Comparison of ENCODE assay signal across 10 cellular contexts in genomic region chr12:132071001-132071810, GRCh38.
DNase-seq lines count a peak whose midpoint lies in the region; ATAC-seq and TF ChIP-seq lines count a peak whose summit lies in the region.
"Had no signal": no experiment of that assay in that cellular context is flagged by ENCODE, and none has a peak within 500 bp of the region (broad histone marks: within the 10 kb centered on the region; RNA-seq: fewer than 3 reads in every experiment).

No MANE protein-coding gene starts in this region.

- H3K36me3 Mint-ChIP-seq in CD8-positive, alpha-beta memory T cell: peaks cover 0 to 86% (median 25%) of the 10 kb centered on the region in 3 donors

- peak; percentile 73 for ATAC-seq in GM19043 (IDR thresholded peaks at IDR 0.05; ENCODE audit: low read depth, unreplicated experiment)
- peak; percentile 88 for ATAC-seq in HG02938 (IDR thresholded peaks at IDR 0.05; ENCODE audit: unreplicated experiment)
- no peak for ATAC-seq in lower lobe of right lung

- CTCF ChIA-PET in CD8-positive, alpha-beta memory T cell (lab: Charles Lee): no interaction called here

- no peak overlapping the region for H3K4me3 ChIP-seq in CD8-positive, alpha-beta memory T cell (ENCODE audit: low read length)
- no peak overlapping the region for H3K4me3 ChIP-seq in lower lobe of right lung

- H3K36me3 ChIP-seq in CD8-positive, alpha-beta memory T cell (ENCODE audit: insufficient read depth, low read length): peaks cover 25% of the 10 kb centered on the region
- peaks cover 90% of the 10 kb centered on the region for H3K36me3 ChIP-seq in lower lobe of right lung

- POLR2A ChIA-PET in CD8-positive, alpha-beta memory T cell (lab: Charles Lee): no interaction called here

- TF ChIP-seq CTCF in lower lobe of right lung (IDR thresholded peaks at IDR 0.05): no peak

- DNase-seq in CD8-positive, alpha-beta memory T cell: no peak
- DNase-seq in NOMO-1 treated with DMSO at 0.1 percent for 48 hours (lab: John Stamatoyannopoulos, UW; ENCODE audit: unreplicated experiment) (peak; percentile 65), Ammon's horn (ENCODE audit: low spot score) (no peak), lower lobe of right lung (no peak), A172 (ENCODE audit: low spot score) (no peak), NCI-H2227 treated with DMSO at 0.1 percent for 48 hours (lab: John Stamatoyannopoulos, UW) (no peak)
- DNase-seq: Calu3 had no signal

- peaks cover 0 to 2% of the 10 kb centered on the region in 2 donors for H3K27me3 Mint-ChIP-seq in CD8-positive, alpha-beta memory T cell

- peaks cover 4 to 17% (median 15%) of the 10 kb centered on the region in 3 donors for H3K4me1 Mint-ChIP-seq in CD8-positive, alpha-beta memory T cell

- no peaks in the 10 kb centered on the region for H3K9me3 Mint-ChIP-seq in CD8-positive, alpha-beta memory T cell

- H3K4me3 Mint-ChIP-seq in CD8-positive, alpha-beta memory T cell: no peak overlapping the region

- no peak overlapping the region for H3K27ac ChIP-seq in CD8-positive, alpha-beta memory T cell (ENCODE audit: low read depth, low read length)
- no peak overlapping the region for H3K27ac ChIP-seq in lower lobe of right lung
- H3K27ac ChIP-seq: KMS-11 had no signal

- intact Hi-C loops in lower lobe of right lung (cut with DNase I): no loop called here

- peak overlapping the region in 5 of 8 donors; percentile 2 to 79 (median 45) for H3K27ac Mint-ChIP-seq in CD8-positive, alpha-beta memory T cell

- H3K9me3 ChIP-seq in CD8-positive, alpha-beta memory T cell (ENCODE audit: low read length): no peaks in the 10 kb centered on the region
- no peaks in the 10 kb centered on the region for H3K9me3 ChIP-seq in lower lobe of right lung

- peaks cover 9% of the 10 kb centered on the region for H3K4me1 ChIP-seq in CD8-positive, alpha-beta memory T cell (ENCODE audit: insufficient read depth, low read length)
- no peaks in the 10 kb centered on the region for H3K4me1 ChIP-seq in lower lobe of right lung

- no peaks in the 10 kb centered on the region for H3K27me3 ChIP-seq in CD8-positive, alpha-beta memory T cell (ENCODE audit: insufficient read depth, low read length, poor library complexity, severe bottlenecking)
- H3K27me3 ChIP-seq in lower lobe of right lung (ENCODE audit: low read depth): no peaks in the 10 kb centered on the region

Comparison
In these comparisons a context has a peak if more than half of its experiments do, and no peak if none do; other contexts are left out.
1. ATAC-seq: peak in GM19043 (single experiment) and HG02938 (single experiment); none in lower lobe of right lung (0 of 2).